Comparison of ENCODE assay signal across 7 cellular contexts in the genomic region with DNA sequence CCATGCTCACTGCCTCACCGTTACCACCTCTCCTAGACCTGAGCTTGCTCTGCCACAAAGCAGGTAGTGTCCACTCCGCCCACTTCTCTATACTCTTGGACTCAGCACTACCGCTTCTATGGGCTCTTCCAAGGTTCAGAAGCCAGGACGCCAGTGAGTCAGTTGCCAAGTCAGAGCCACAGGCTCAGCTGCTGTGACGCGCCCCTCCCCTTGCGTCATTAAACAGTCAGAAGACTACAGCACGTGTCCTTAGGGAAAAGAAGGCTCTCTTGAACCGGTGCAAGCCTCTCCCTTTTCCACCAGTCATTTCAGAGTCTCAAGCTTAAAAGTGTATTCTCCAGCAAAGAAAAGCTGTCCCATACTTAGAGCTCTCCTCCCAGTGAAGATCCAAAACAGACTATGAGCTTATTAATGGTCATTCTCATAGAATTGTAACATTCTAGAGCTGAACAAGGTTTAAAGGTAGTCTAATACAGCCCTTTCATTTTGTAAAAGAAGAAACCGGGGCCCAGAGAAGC. TPM values are rescaled to one million over a fixed set of nuclear protein-coding genes. Genes with fewer than 3 reads are reported as not detected.
A peak's percentile ranks its signal among the peaks of the same experiment; 100 is the strongest.
DNase-seq lines count a peak whose midpoint lies in the region; ATAC-seq and TF ChIP-seq lines count a peak whose summit lies in the region.

No MANE protein-coding gene starts in this region.

- peak; percentile 36 for ATAC-seq in GM19467 (IDR thresholded peaks at IDR 0.05; ENCODE audit: unreplicated experiment)
- no peak for ATAC-seq in GM21423 (IDR thresholded peaks at IDR 0.05; ENCODE audit: unreplicated experiment)

- H3K4me2 ChIP-seq in OCI-LY7 (ENCODE audit: low read length): no peak overlapping the region

- no TSS peak for BruUV-seq in OCI-LY7 (replicated peaks; lab: Mats Ljungman, UMichigan)

- CTCF ChIA-PET in OCI-LY7 (lab: Charles Lee; ENCODE audit: unreplicated experiment): no interaction called here

- TF ChIP-seq POLR2A in lower leg skin (IDR thresholded peaks at IDR 0.05): no peak

- no peaks in the 10 kb centered on the region for H3K79me2 ChIP-seq in OCI-LY7 (ENCODE audit: insufficient read depth, low read depth, low read length)

- 33 to 38% methylated on average over 10 of the region's 10 CpGs for WGBS in lower leg skin, 2 donors

- H3K4me3 ChIP-seq in astrocyte of the spinal cord (ENCODE audit: low read depth, low read length) (no peak overlapping the region), lower leg skin (ENCODE audit: low read depth, poor library complexity, severe bottlenecking) (no peak overlapping the region), OCI-LY7 (ENCODE audit: low read depth, low read length, poor library complexity, severe bottlenecking) (no peak overlapping the region)

- H3K9me2 ChIP-seq in OCI-LY7 (ENCODE audit: insufficient read depth, low read length): no peaks in the 10 kb centered on the region

- in situ Hi-C loops in astrocyte of the spinal cord (cut with HindIII; ENCODE audit: low sequenced_read_pairs): no loop called here

- TF ChIP-seq CTCF in astrocyte of the spinal cord (IDR thresholded peaks at IDR 0.05; ENCODE audit: low read depth, low read length) (no peak), lower leg skin (IDR thresholded peaks at IDR 0.05) (no peak), OCI-LY7 (conservative IDR thresholded peaks at IDR 0.05; ENCODE audit: low read length) (no peak)

- no peaks in the 10 kb centered on the region for H3K36me3 ChIP-seq in OCI-LY7 (ENCODE audit: insufficient read depth, low read length)

- H4K20me1 ChIP-seq in OCI-LY7 (ENCODE audit: insufficient read depth, low read length): no peaks in the 10 kb centered on the region

- POLR2A ChIA-PET in OCI-LY7 (lab: Charles Lee): interaction anchor here (0.7 kb wide), 1 partner anchor 35 kb away, joined by 3 read pairs; no protein-coding TSS in a partner anchor

- no peak overlapping the region for H2AFZ ChIP-seq in OCI-LY7 (ENCODE audit: low read length)

- H3K27ac ChIP-seq in OCI-LY7 (ENCODE audit: low read depth, low read length, poor library complexity, severe bottlenecking): no peak overlapping the region

- intact Hi-C loops in lower leg skin (cut with DNase I; ENCODE audit: low total_unique reads) (no loop called here), OCI-LY7 (cut with micrococcal nuclease; ENCODE audit: unreplicated experiment) (no loop called here)

- H3K9me3 ChIP-seq in OCI-LY7 (ENCODE audit: low read length): no peaks in the 10 kb centered on the region

- DNase-seq in HS-5 (ENCODE audit: low read depth): peak; percentile 20
- DNase-seq in astrocyte of the spinal cord (ENCODE audit: low read depth, low spot score): peak; percentile 90
- DNase-seq in lower leg skin (ENCODE audit: low spot score in 2 of 2): peak; percentile 86 to 93
- no peak for DNase-seq in activated T-cell treated with anti-CD3 and anti-CD28 coated beads, Interleukin-2, amount 50 U/mL, for 1 hour
- no peak for DNase-seq in OCI-LY7 (ENCODE audit: low spot score)

- no peaks in the 10 kb centered on the region for H3K4me1 ChIP-seq in OCI-LY7 (ENCODE audit: insufficient read depth, low read length, poor library complexity, severe bottlenecking)

RNA-seq across cellular contexts. Expression of gene MET, which starts 41.0 kb away (rescaled TPM):
- 10 to 100 TPM; 15.8 to 28.2 (median 24.5) TPM for total RNA-seq in lower leg skin
- not detected in 2 replicates for total RNA-seq in OCI-LY7 (2014; rRNA removed; shearing (Covaris generic))
- not detected in 2 replicates for total RNA-seq in OCI-LY7 (2022)

Comparison
In these comparisons a context has a peak if more than half of its experiments do, and no peak if none do; other contexts are left out.
1. DNase-seq: peak in HS-5 (single experiment), astrocyte of the spinal cord (single experiment) and lower leg skin (2 of 2); none in activated T-cell treated with anti-CD3 and anti-CD28 coated beads, Interleukin-2, amount 50 U/mL, for 1 hour (single experiment) and OCI-LY7 (single experiment).
2. RNA of gene MET, which starts 41.0 kb away (total RNA-seq): 15.8 to 28.2 TPM in lower leg skin; not detected in OCI-LY7; every median in the first group is over 10 times any median in the second.